Comparison of ENCODE assay signal across 28 cellular contexts in genomic region chr1:43856188-43856587, GRCh38.
"Had no signal": no experiment of that assay in that cellular context is flagged by ENCODE, and none has a peak within 500 bp of the region (broad histone marks: within the 10 kb centered on the region; RNA-seq: fewer than 3 reads in every experiment).

No MANE protein-coding gene starts in this region.

- H3K4me3 ChIP-seq: body of pancreas, esophagus squamous epithelium, gastroesophageal sphincter, heart right ventricle had no signal

- H3K36me3 ChIP-seq: esophagus squamous epithelium, WERI-Rb-1 had no signal

- FAIRE-seq: colon had no signal

- H3K27me3 Mint-ChIP-seq: activated B cell treated with CpG ODN at 0.5 μM for 24 hours; activated CD8-positive, alpha-beta T cell treated with anti-CD3 and anti-CD28 coated beads for 36 hours; activated naive CD8-positive, alpha-beta T cell; activated T-helper 17 cell treated with anti-CD3 and anti-CD28 coated beads, Interleukin-2, amount 50 U/mL, for 72 hours had no signal

- H3K27ac Mint-ChIP-seq: activated B cell treated with CpG ODN at 0.5 μM for 24 hours; activated CD8-positive, alpha-beta T cell treated with anti-CD3 and anti-CD28 coated beads for 36 hours; activated naive CD8-positive, alpha-beta T cell; activated T-helper 17 cell treated with anti-CD3 and anti-CD28 coated beads, Interleukin-2, amount 50 U/mL, for 72 hours; T-helper 1 cell treated with Interleukin-12 subunit alpha and Interleukin-12 subunit beta and Interleukin-4 antibody, amounts not matched to agents 30 μg/mL and 1 μg/mL, for 36 hours had no signal

- H3K4me3 Mint-ChIP-seq: activated B cell treated with CpG ODN at 0.5 μM for 24 hours; activated CD8-positive, alpha-beta T cell treated with anti-CD3 and anti-CD28 coated beads for 36 hours; activated naive CD8-positive, alpha-beta T cell; activated T-cell treated with anti-CD3 and anti-CD28 coated beads, Interleukin-2, amount 50 U/mL, for 4 hours; activated T-helper 17 cell treated with anti-CD3 and anti-CD28 coated beads, Interleukin-2, amount 50 U/mL, for 72 hours; T-helper 1 cell treated with Interleukin-12 subunit alpha and Interleukin-12 subunit beta and Interleukin-4 antibody, amounts not matched to agents 30 μg/mL and 1 μg/mL, for 36 hours had no signal

- DNase-seq: activated B cell treated with CpG ODN at 0.5 μM for 24 hours; activated CD4-positive, alpha-beta T cell treated with anti-CD3 and anti-CD28 coated beads for 48 hours; activated CD4-positive, alpha-beta T cell treated with anti-CD3 and anti-CD28 coated beads, Interleukin-2, amount 50 U/mL, for 1 hour; activated CD4-positive, alpha-beta T cell treated with anti-CD3 and anti-CD28 coated beads, Interleukin-2, amount 50 U/mL, for 48 hours; activated CD8-positive, alpha-beta memory T cell treated with anti-CD3 and anti-CD28 coated beads for 24 hours; activated CD8-positive, alpha-beta T cell treated with anti-CD3 and anti-CD28 coated beads for 36 hours; activated effector memory CD4-positive, alpha-beta T cell treated with Interleukin-2 at 50 U/mL for 16 hours; activated gamma-delta T cell treated with Interleukin-2 at 50 U/mL for 16 hours; activated naive CD4-positive, alpha-beta T cell treated with anti-CD3 and anti-CD28 coated beads, Interleukin-2, amount 50 U/mL, for 16 hours; activated naive CD4-positive, alpha-beta T cell treated with Interleukin-2 at 50 U/mL for 16 hours; activated T-cell treated with anti-CD3 and anti-CD28 coated beads, Interleukin-2, amount 50 U/mL, for 4 hours; amygdala; aorta; body of pancreas; caudate nucleus; effector memory CD4-positive, alpha-beta T cell; esophagus squamous epithelium; foreskin melanocyte; heart right ventricle; hippocampal formation; T-helper 9 cell; WERI-Rb-1 had no signal

- H3K27me3 ChIP-seq: body of pancreas, esophagus squamous epithelium, gastroesophageal sphincter, heart right ventricle had no signal

- H3K9me3 ChIP-seq: body of pancreas, esophagus squamous epithelium, gastroesophageal sphincter, heart right ventricle had no signal

- H3K4me1 ChIP-seq: body of pancreas had no signal

- H3K9me3 Mint-ChIP-seq: activated B cell treated with CpG ODN at 0.5 μM for 24 hours; activated CD8-positive, alpha-beta T cell treated with anti-CD3 and anti-CD28 coated beads for 36 hours; activated T-cell treated with anti-CD3 and anti-CD28 coated beads, Interleukin-2, amount 50 U/mL, for 4 hours; activated T-helper 17 cell treated with anti-CD3 and anti-CD28 coated beads, Interleukin-2, amount 50 U/mL, for 72 hours; T-helper 1 cell treated with Interleukin-12 subunit alpha and Interleukin-12 subunit beta and Interleukin-4 antibody, amounts not matched to agents 30 μg/mL and 1 μg/mL, for 36 hours had no signal

- H3K27ac ChIP-seq: epithelial cell of prostate, esophagus squamous epithelium, gastroesophageal sphincter, heart right ventricle, WERI-Rb-1 had no signal
